ENCODE assay signal across 7 cellular contexts in genomic region chr6:128434752-128435151, GRCh38.
DNase-seq lines count a peak whose midpoint lies in the region; ATAC-seq, FAIRE-seq and TF ChIP-seq lines count a peak whose summit lies in the region.
"Not testable (repeated sequence)": the region's sequence is repeated elsewhere in the genome, so short reads cannot be mapped to it uniquely, and the experiment has no call there.

No MANE protein-coding gene starts in this region.

- H3K4me1 ChIP-seq in A673 (ENCODE audit: insufficient read depth, low read length, poor library complexity, severe bottlenecking) = peaks cover 62% of the 10 kb centered on the region
- H3K4me1 ChIP-seq in HepG2 (ENCODE audit: insufficient read depth, low read length) = peaks cover 13% of the 10 kb centered on the region; the same call in 1 of the 2 replicates
- H3K4me1 ChIP-seq in mesenchymal stem cell (ENCODE audit: control insufficient read depth, insufficient read depth, low read depth, low read length) = not testable (repeated sequence)

- peak overlapping the region in 1 of 2 experiments; percentile 52 for H3K18ac ChIP-seq in mesenchymal stem cell (ENCODE audit: low read depth in 1 of 2, low read length in 2 of 2)

- not testable (repeated sequence) for TF ChIP-seq POLR2A in HepG2 (IDR thresholded peaks at IDR 0.05; ENCODE audit: insufficient read depth in 1 of 2, low read depth in 2 of 2, low read length in 2 of 2)

- H4K91ac ChIP-seq in mesenchymal stem cell (ENCODE audit: low read length) = not testable (repeated sequence)

- ATAC-seq in left lobe of liver = peak; percentile 51
- not testable (repeated sequence) for ATAC-seq in HepG2

- not testable (repeated sequence) for H2BK120ac ChIP-seq in mesenchymal stem cell (ENCODE audit: low read depth, low read length)

- not testable (repeated sequence) for FAIRE-seq in HepG2 (lab: Jason Lieb, UNC)

- H2AFZ ChIP-seq in HepG2 (ENCODE audit: low read length); mesenchymal stem cell (ENCODE audit: low read depth, low read length): not testable (repeated sequence)

- not testable (repeated sequence) for TF ChIP-seq RAD21 in HepG2 (CRISPR knock-in tag; IDR thresholded peaks at IDR 0.05)

- H3K27ac ChIP-seq in A673 (ENCODE audit: low read depth, low read length, poor library complexity, severe bottlenecking) (peak overlapping the region; percentile 84), SK-N-MC (peak overlapping the region; percentile 84)
- not testable (repeated sequence) for H3K27ac ChIP-seq in HepG2 (ENCODE audit: extremely low read length, insufficient read depth, low read length); mesenchymal stem cell (ENCODE audit: low read length, poor library complexity, severe bottlenecking)

- not testable (repeated sequence) for H3K27me3 Mint-ChIP-seq in chondrocyte (ENCODE audit: low read depth); progenitor cell of endocrine pancreas

- not testable (repeated sequence) for H2AK5ac ChIP-seq in mesenchymal stem cell (ENCODE audit: low read length, severe bottlenecking)

- not testable (repeated sequence) for H3K36me3 Mint-ChIP-seq in chondrocyte (ENCODE audit: low read depth); progenitor cell of endocrine pancreas (ENCODE audit: insufficient read depth)

- not testable (repeated sequence) for H3K4me2 ChIP-seq in HepG2 (ENCODE audit: low read depth, low read length); mesenchymal stem cell (ENCODE audit: low read length, poor library complexity, severe bottlenecking)

- intact Hi-C loops in A673 (cut with micrococcal nuclease; ENCODE audit: unreplicated experiment) = loop anchor here (2.0 to 10.0 kb wide), 4 partner anchors 83 to 1450 kb away; no protein-coding TSS in a partner anchor
- intact Hi-C loops in HepG2 (cut with micrococcal nuclease; ENCODE audit: unreplicated experiment) = not testable (repeated sequence)

- WGBS in HepG2 (ENCODE audit: low lambda C conversion rate) = 77% methylated on average over 1 of the region's 1 CpG
- 79% methylated on average over 1 of the region's 1 CpG for WGBS in mesenchymal stem cell

- not testable (repeated sequence) for H3K4me3 ChIP-seq in A673 (ENCODE audit: low read depth, low read length, poor library complexity, severe bottlenecking); SK-N-MC; HepG2 (replicated peaks in 1 of 3; ENCODE audit: insufficient read depth in 1 of 3, low read depth in 2 of 3, low read length in 3 of 3); mesenchymal stem cell (ENCODE audit: insufficient read depth in 1 of 2, low read depth in 1 of 2, low read length in 2 of 2)

- not testable (repeated sequence) for H3K9me3 Mint-ChIP-seq in chondrocyte (ENCODE audit: low read depth); progenitor cell of endocrine pancreas (ENCODE audit: low read depth)

- not testable (repeated sequence) for H2BK5ac ChIP-seq in mesenchymal stem cell (ENCODE audit: low read depth, low read length, poor library complexity, severe bottlenecking)

- peaks cover 20% of the 10 kb centered on the region for H3K79me1 ChIP-seq in mesenchymal stem cell (replicated peaks; ENCODE audit: low read length, poor library complexity, severe bottlenecking)

- H3K27me3 ChIP-seq in A673 (replicated peaks; ENCODE audit: insufficient read depth, low read depth, low read length, poor library complexity); HepG2 (ENCODE audit: control insufficient read depth in 1 of 2, insufficient read depth in 2 of 2, low read length in 2 of 2); mesenchymal stem cell (ENCODE audit: control insufficient read depth in 1 of 2, insufficient read depth in 1 of 2, low read length in 2 of 2): not testable (repeated sequence)

- in situ Hi-C loops in HepG2 (cut with HindIII; ENCODE audit: extremely low pct_ligation_motif_present, low pct_unique_long_range_greater_than_20kb) = not testable (repeated sequence)

- peaks cover 44% of the 10 kb centered on the region for H3K4me1 Mint-ChIP-seq in chondrocyte (ENCODE audit: low read depth)
- H3K4me1 Mint-ChIP-seq in progenitor cell of endocrine pancreas (ENCODE audit: low read depth) = not testable (repeated sequence)

- peak overlapping the region; percentile 27 for H4K8ac ChIP-seq in mesenchymal stem cell (ENCODE audit: low read length)

- H4K20me1 ChIP-seq in HepG2 (ENCODE audit: insufficient read depth, low read length) = not testable (repeated sequence)

- not testable (repeated sequence) for H3K36me3 ChIP-seq in A673 (ENCODE audit: insufficient read depth, low read length, poor library complexity, severe bottlenecking); SK-N-MC (ENCODE audit: insufficient read depth, low read length); HepG2 (replicated peaks in 1 of 2; ENCODE audit: control insufficient read depth in 1 of 2, insufficient read depth in 2 of 2, low read length in 2 of 2); mesenchymal stem cell (ENCODE audit: control insufficient read depth in 1 of 2, insufficient read depth in 2 of 2, low read depth in 1 of 2, low read length in 2 of 2)

- H3K4me3 Mint-ChIP-seq in chondrocyte (ENCODE audit: unreplicated experiment); progenitor cell of endocrine pancreas (ENCODE audit: low read depth): not testable (repeated sequence)

- not testable (repeated sequence) for H3K14ac ChIP-seq in mesenchymal stem cell (ENCODE audit: low read length in 2 of 2)

- not testable (repeated sequence) for TF ChIP-seq CTCF in A673 (conservative IDR thresholded peaks at IDR 0.05; ENCODE audit: low read depth, low read length); chondrocyte (IDR thresholded peaks at IDR 0.05); HepG2 (CRISPR knock-in tag; IDR thresholded peaks at IDR 0.05); progenitor cell of endocrine pancreas (IDR thresholded peaks at IDR 0.05; ENCODE audit: unreplicated experiment)

- H3K79me2 ChIP-seq in HepG2 (ENCODE audit: insufficient read depth, low read length) = peaks cover 59% of the 10 kb centered on the region

- not testable (repeated sequence) for H2BK15ac ChIP-seq in mesenchymal stem cell (ENCODE audit: low read depth, poor library complexity, severe bottlenecking)

- H3K27ac Mint-ChIP-seq in chondrocyte (ENCODE audit: unreplicated experiment) (peak overlapping the region; percentile 42), progenitor cell of endocrine pancreas (peak overlapping the region; percentile 41)

- not testable (repeated sequence) for H3K9me3 ChIP-seq in A673 (ENCODE audit: low read depth, low read length, poor library complexity, severe bottlenecking); SK-N-MC (ENCODE audit: low read depth, low read length); HepG2 (ENCODE audit: low read length); mesenchymal stem cell (ENCODE audit: control insufficient read depth, low read length)

- POLR2A ChIA-PET in A673 (lab: Charles Lee; ENCODE audit: low non-redundant PET) = interaction anchor here (0.6 kb wide), 1 partner anchor 120 kb away, joined by 3 read pairs; no protein-coding TSS in a partner anchor
- POLR2A ChIA-PET in HepG2 (lab: Yijun Ruan, JAX) = not testable (repeated sequence)

- DNase-seq in A673 (ENCODE audit: low spot score) = peak; percentile 84
- DNase-seq in SK-N-MC (ENCODE audit: low read depth, low spot score); chondrocyte (ENCODE audit: low spot score); left lobe of liver (ENCODE audit: low spot score); HepG2 (ENCODE audit: low spot score); mesenchymal stem cell; progenitor cell of endocrine pancreas (ENCODE audit: low spot score, unreplicated experiment): not testable (repeated sequence)

- not testable (repeated sequence) for TF ChIP-seq EP300 in HepG2 (IDR thresholded peaks at IDR 0.05; ENCODE audit: low read depth in 2 of 2, low read length in 2 of 2); HepG2 (CRISPR knock-in tag; IDR thresholded peaks at IDR 0.05; ENCODE audit: borderline replicate concordance)

- CTCF ChIA-PET in A673 (lab: Charles Lee) = interaction anchor here (0.7 kb wide), 1 partner anchor 82 kb away, joined by 7 read pairs; no protein-coding TSS in a partner anchor
- CTCF ChIA-PET in HepG2 (lab: Yijun Ruan, JAX; ENCODE audit: low intra/inter-chr PET ratio, low total read pairs) = not testable (repeated sequence)

- H3K9ac ChIP-seq in SK-N-MC (ENCODE audit: insufficient read length); HepG2 (ENCODE audit: insufficient read depth, low read depth, low read length); mesenchymal stem cell (ENCODE audit: low read length): not testable (repeated sequence)

- H2BK12ac ChIP-seq in mesenchymal stem cell (ENCODE audit: low read length in 2 of 2) = not testable (repeated sequence)

- not testable (repeated sequence) for H3K4ac ChIP-seq in mesenchymal stem cell (ENCODE audit: low read depth in 1 of 2, low read length in 2 of 2)

- H3K23ac ChIP-seq in mesenchymal stem cell (ENCODE audit: low read length in 2 of 2) = peak overlapping the region in 1 of 2 experiments; percentile 69

- not testable (repeated sequence) for BruUV-seq in A673 (replicated peaks; lab: Mats Ljungman, UMichigan); HepG2 (replicated peaks; lab: Mats Ljungman, UMichigan)

TF ChIP-seq in HepG2, 621 proteins besides CTCF, POLR2A, EP300 and RAD21 (continues in another document):
- TF ChIP-seq ZNF780A (CRISPR knock-in tag; IDR thresholded peaks at IDR 0.05) (peak; percentile 97), RBM22 (optimal IDR thresholded peaks at IDR 0.05; ENCODE audit: low read length) (peak; percentile 56)
